Comparison of ENCODE assay signal across 15 cellular contexts in genomic region chr3:178099885-178100284, GRCh38.
DNase-seq lines count a peak whose midpoint lies in the region; ATAC-seq, FAIRE-seq and TF ChIP-seq lines count a peak whose summit lies in the region.
"Had no signal": no experiment of that assay in that cellular context is flagged by ENCODE, and none has a peak within 500 bp of the region (broad histone marks: within the 10 kb centered on the region; RNA-seq: fewer than 3 reads in every experiment).

No MANE protein-coding gene starts in this region.

- WGBS in smooth muscle cell (ENCODE audit: low lambda C conversion rate), result 60% methylated on average over 2 of the region's 2 CpGs
- WGBS in H9 (ENCODE audit: extremely low coverage, insufficient read length, low lambda C conversion rate), result no CpG with 5 or more reads among the region's 2 CpGs

- no peak overlapping the region for H2BK12ac ChIP-seq in H9 (ENCODE audit: insufficient read length, low read depth, low read length)

- H3K27me3 ChIP-seq in GM23338 (ENCODE audit: insufficient read depth), result no peaks in the 10 kb centered on the region
- H3K27me3 ChIP-seq in Panc1 (ENCODE audit: control insufficient read depth, insufficient read depth, low read length), result no peaks in the 10 kb centered on the region
- no peaks in the 10 kb centered on the region for H3K27me3 ChIP-seq in smooth muscle cell (ENCODE audit: low read depth)
- no peaks in the 10 kb centered on the region for H3K27me3 ChIP-seq in vagina
- no peaks in the 10 kb centered on the region for H3K27me3 ChIP-seq in H9 (ENCODE audit: insufficient read depth, low read length)
- H3K27me3 ChIP-seq: BLaER1 had no signal

- H3K9me3 ChIP-seq in Panc1 (ENCODE audit: control insufficient read depth, insufficient read depth, low read depth, low read length), result no peaks in the 10 kb centered on the region
- H3K9me3 ChIP-seq in smooth muscle cell (replicated peaks; ENCODE audit: low read depth), result no peaks in the 10 kb centered on the region
- H3K9me3 ChIP-seq in vagina, result no peaks in the 10 kb centered on the region
- H3K9me3 ChIP-seq in H9 (ENCODE audit: control insufficient read depth, low read depth, low read length), result no peaks in the 10 kb centered on the region

- no peak for DNase-seq in GM23338 (ENCODE audit: low spot score)
- DNase-seq in Panc1 (ENCODE audit: low read depth, low spot score), result no peak
- DNase-seq in smooth muscle cell (lab: John Stamatoyannopoulos, UW; ENCODE audit: unreplicated experiment), result no peak
- no peak for DNase-seq in vagina (ENCODE audit: extremely low spot score in 2 of 2)
- DNase-seq in NCI-H524 treated with DMSO at 0.1 percent for 48 hours (lab: John Stamatoyannopoulos, UW), result no peak
- no peak for DNase-seq in H9
- DNase-seq: 8988T; CD4-positive, alpha-beta memory T cell; DMS79 treated with DMSO at 0.1 percent for 48 hours; GF-D8; HCEC 1CT had no signal

- TF ChIP-seq POLR2A in vagina (IDR thresholded peaks at IDR 0.05), result no peak

- H3K9ac ChIP-seq in smooth muscle cell (ENCODE audit: low read depth) (no peak overlapping the region), H9 (ENCODE audit: extremely low read depth, insufficient read length, low read length) (no peak overlapping the region)
- H3K9ac ChIP-seq: BLaER1 had no signal

- H3K4me3 Mint-ChIP-seq in GM23338 (no peak overlapping the region), H9 (no peak overlapping the region)
- H3K4me3 Mint-ChIP-seq: CD14-positive monocyte; CD4-positive, alpha-beta memory T cell had no signal

- no peak overlapping the region for H2BK20ac ChIP-seq in H9 (ENCODE audit: low read depth, low read length, poor library complexity, severe bottlenecking)

- H3K27me3 Mint-ChIP-seq in GM23338 (ENCODE audit: insufficient read depth, low read depth, poor library complexity) (peaks cover 7% of the 10 kb centered on the region), H9 (ENCODE audit: low read depth) (no peaks in the 10 kb centered on the region)
- H3K27me3 Mint-ChIP-seq: CD4-positive, alpha-beta memory T cell had no signal

- no peak overlapping the region for H2BK5ac ChIP-seq in H9 (ENCODE audit: insufficient read length, low read length)

- H2AFZ ChIP-seq in GM23338 (no peak overlapping the region; the same call in 1 of the 2 replicates), smooth muscle cell (ENCODE audit: low read depth) (peak overlapping the region; percentile 8), H9 (ENCODE audit: low read length) (no peak overlapping the region)

- H3K23ac ChIP-seq in H9 (ENCODE audit: insufficient read length, low read depth, low read length), result no peak overlapping the region

- H3K56ac ChIP-seq in H9 (ENCODE audit: insufficient read length, low read depth, low read length), result no peak overlapping the region

- no peak overlapping the region for H3K27ac ChIP-seq in GM23338 (ENCODE audit: low read depth)
- no peak overlapping the region for H3K27ac ChIP-seq in Panc1 (ENCODE audit: low read length)
- H3K27ac ChIP-seq in smooth muscle cell (ENCODE audit: low read depth), result no peak overlapping the region
- H3K27ac ChIP-seq in vagina, result no peak overlapping the region
- H3K27ac ChIP-seq in H9 (ENCODE audit: insufficient read length, low read depth, low read length), result no peak overlapping the region
- H3K27ac ChIP-seq: BLaER1, HL-60 had no signal

- H3T11ph ChIP-seq in H9 (ENCODE audit: low read length), result no peak overlapping the region

- H3K4ac ChIP-seq in H9 (ENCODE audit: low read depth, low read length), result no peak overlapping the region

- H3K27ac Mint-ChIP-seq in GM23338 (no peak overlapping the region), H9 (no peak overlapping the region)
- H3K27ac Mint-ChIP-seq: CD14-positive monocyte; CD4-positive, alpha-beta memory T cell had no signal

- H3K79me2 ChIP-seq in GM23338 (replicated peaks; ENCODE audit: insufficient read depth), result no peaks in the 10 kb centered on the region
- no peaks in the 10 kb centered on the region for H3K79me2 ChIP-seq in smooth muscle cell (ENCODE audit: low read depth)
- no peaks in the 10 kb centered on the region for H3K79me2 ChIP-seq in H9 (ENCODE audit: insufficient read depth, low read length)

- no peak overlapping the region for H4K5ac ChIP-seq in H9 (ENCODE audit: insufficient read length, low read depth, low read length)

- TF ChIP-seq CTCF in GM23338 (conservative IDR thresholded peaks at IDR 0.05; ENCODE audit: low read depth in 2 of 2), result no peak
- no peak for TF ChIP-seq CTCF in Panc1 (IDR thresholded peaks at IDR 0.05)
- no peak for TF ChIP-seq CTCF in smooth muscle cell (IDR thresholded peaks at IDR 0.05; ENCODE audit: borderline replicate concordance, insufficient read depth, poor library complexity, severe bottlenecking)
- TF ChIP-seq CTCF in vagina (IDR thresholded peaks at IDR 0.05), result no peak
- TF ChIP-seq CTCF in H9 (conservative IDR thresholded peaks at IDR 0.05), result no peak

- H2AK5ac ChIP-seq in H9 (ENCODE audit: insufficient read length, low read length), result no peak overlapping the region

- peak; percentile 72 for FAIRE-seq in TTC549 (lab: Jason Lieb, UNC)

- no peak overlapping the region for H4K91ac ChIP-seq in H9 (ENCODE audit: insufficient read length, low read depth, low read length)

- H3K4me1 ChIP-seq in GM23338 (ENCODE audit: insufficient read depth) (peaks cover 23% of the 10 kb centered on the region), Panc1 (ENCODE audit: control insufficient read depth, insufficient read depth, low read length) (no peaks in the 10 kb centered on the region), smooth muscle cell (ENCODE audit: low read depth) (peaks cover 18% of the 10 kb centered on the region), vagina (no peaks in the 10 kb centered on the region), H9 (ENCODE audit: insufficient read depth, low read length) (no peaks in the 10 kb centered on the region; the same call in 1 of the 2 replicates)
- H3K4me1 ChIP-seq: BLaER1 had no signal

- H2BK120ac ChIP-seq in H9 (ENCODE audit: low read depth, low read length, poor library complexity, severe bottlenecking), result no peak overlapping the region

- no peaks in the 10 kb centered on the region for H3K23me2 ChIP-seq in H9 (ENCODE audit: insufficient read length, low read depth, low read length, poor library complexity, severe bottlenecking)

- no peak overlapping the region for H3K14ac ChIP-seq in H9 (ENCODE audit: insufficient read depth, low read length)

- POLR2A ChIA-PET in Panc1 (lab: Charles Lee), result no interaction called here

- intact Hi-C loops in Panc1 (cut with micrococcal nuclease; ENCODE audit: unreplicated experiment) (no loop called here), vagina (cut with DNase I) (no loop called here)

- H3K36me3 Mint-ChIP-seq in GM23338 (ENCODE audit: low read depth), result no peaks in the 10 kb centered on the region
- H3K36me3 Mint-ChIP-seq in H9 (ENCODE audit: insufficient read depth in 1 of 3, low read depth in 3 of 3), result no peaks in the 10 kb centered on the region
- H3K36me3 Mint-ChIP-seq: CD14-positive monocyte; CD4-positive, alpha-beta memory T cell had no signal

- no peak overlapping the region for H2BK15ac ChIP-seq in H9 (ENCODE audit: low read depth, low read length)

- H3K36me3 ChIP-seq in GM23338 (ENCODE audit: insufficient read depth), result no peaks in the 10 kb centered on the region
- no peaks in the 10 kb centered on the region for H3K36me3 ChIP-seq in Panc1 (ENCODE audit: control insufficient read depth, insufficient read depth, low read length)
- H3K36me3 ChIP-seq in smooth muscle cell (ENCODE audit: low read depth), result no peaks in the 10 kb centered on the region
- H3K36me3 ChIP-seq in vagina, result no peaks in the 10 kb centered on the region
- H3K36me3 ChIP-seq: BLaER1 had no signal

- H3K4me1 Mint-ChIP-seq in GM23338, result peaks cover 26% of the 10 kb centered on the region
- H3K4me1 Mint-ChIP-seq in H9, result peaks cover 11 to 12% of the 10 kb centered on the region in 2 experiments

- in situ Hi-C loops in Panc1 (cut with HindIII; ENCODE audit: low pct_unique_long_range_greater_than_20kb, low sequenced_read_pairs), result no loop called here

- H3K4me2 ChIP-seq in GM23338 (peak overlapping the region; percentile 21; the same call in 1 of the 2 replicates), smooth muscle cell (no peak overlapping the region), H9 (ENCODE audit: insufficient read depth, insufficient read length, low read length) (no peak overlapping the region)
- H3K4me2 ChIP-seq: BLaER1 had no signal

- H3K4me3 ChIP-seq in GM23338 (no peak overlapping the region), Panc1 (ENCODE audit: low read depth in 2 of 2, low read length in 2 of 2) (no peak overlapping the region), smooth muscle cell (no peak overlapping the region), vagina (no peak overlapping the region)
- H3K4me3 ChIP-seq: BLaER1 had no signal

- H3K79me1 ChIP-seq in H9 (ENCODE audit: insufficient read depth, low read depth, low read length, poor library complexity, severe bottlenecking), result no peaks in the 10 kb centered on the region

- H3F3A ChIP-seq in GM23338 (replicated peaks; ENCODE audit: low read depth) (no peaks in the 10 kb centered on the region), smooth muscle cell (ENCODE audit: low read depth) (no peaks in the 10 kb centered on the region)

- H3K18ac ChIP-seq in H9 (ENCODE audit: insufficient read length, low read depth, low read length), result no peak overlapping the region

- CTCF ChIA-PET in Panc1 (lab: Charles Lee), result no interaction called here

- H3K9me3 Mint-ChIP-seq in GM23338, result no peaks in the 10 kb centered on the region
- peaks cover 0 to 2% of the 10 kb centered on the region in 2 experiments; a peak in 2 of 5 replicates for H3K9me3 Mint-ChIP-seq in H9
- H3K9me3 Mint-ChIP-seq: CD4-positive, alpha-beta memory T cell had no signal

- no peak overlapping the region for H4K8ac ChIP-seq in H9 (replicated peaks; ENCODE audit: insufficient read length, low read depth, low read length)

- no TSS peak for BruUV-seq in Panc1 (replicated peaks; lab: Mats Ljungman, UMichigan)

- no peaks in the 10 kb centered on the region for H4K20me1 ChIP-seq in GM23338 (replicated peaks; ENCODE audit: insufficient read depth)
- H4K20me1 ChIP-seq in smooth muscle cell (ENCODE audit: low read depth), result no peaks in the 10 kb centered on the region
- H4K20me1 ChIP-seq in H9 (ENCODE audit: control insufficient read depth, insufficient read depth, insufficient read length), result no peaks in the 10 kb centered on the region
- H4K20me1 ChIP-seq: BLaER1 had no signal

- no peaks in the 10 kb centered on the region for H3K9me2 ChIP-seq in GM23338 (ENCODE audit: insufficient read depth)

- ATAC-seq in GM23338 (no peak), Panc1 (0 out of 2 replicates have a peak, but pooled peaks have one; percentile 21)

TF ChIP-seq in GM23338, 12 proteins besides CTCF, POLR2A, EP300 and RAD21 (continues in another document):
- TF ChIP-seq ZNF331 (CRISPR knock-in tag; IDR thresholded peaks at IDR 0.05; ENCODE audit: low read depth), result no peak
- no peak for TF ChIP-seq STAT1 (IDR thresholded peaks at IDR 0.05; ENCODE audit: unreplicated experiment)
